1 cellular context compared by ENCODE assay signal in genomic region chr7:151081170-151082101, GRCh38.
A peak's percentile ranks its signal among the peaks of the same experiment; 100 is the strongest.
TF ChIP-seq lines count a peak whose summit lies in the region.

No MANE protein-coding gene starts in this region.

TF ChIP-seq in K562, 482 proteins besides CTCF, POLR2A, EP300 and RAD21 (continued from another document and continues in another):
- TF ChIP-seq E2F8 (IDR thresholded peaks at IDR 0.05; ENCODE audit: low read depth, partially characterized antibody) (no peak), SETDB1 (IDR thresholded peaks at IDR 0.05; ENCODE audit: low read length) (no peak), CBX5 (IDR thresholded peaks at IDR 0.05; ENCODE audit: borderline replicate concordance, low read depth) (no peak), DMBX1 (CRISPR knock-in tag; IDR thresholded peaks at IDR 0.05; ENCODE audit: borderline replicate concordance) (no peak), SFPQ (IDR thresholded peaks at IDR 0.05; ENCODE audit: low read depth, low read length) (no peak), ILF3 (IDR thresholded peaks at IDR 0.05; ENCODE audit: borderline replicate concordance) (no peak), ZNF785 (CRISPR knock-in tag; IDR thresholded peaks at IDR 0.05) (no peak), ZNF134 (CRISPR knock-in tag; conservative IDR thresholded peaks at IDR 0.05) (no peak), HSF4 (CRISPR knock-in tag; IDR thresholded peaks at IDR 0.05; ENCODE audit: borderline replicate concordance) (no peak), RHOXF2B (CRISPR knock-in tag; conservative IDR thresholded peaks at IDR 0.05) (no peak), MXD1 (CRISPR knock-in tag; IDR thresholded peaks at IDR 0.05; ENCODE audit: borderline replicate concordance, poor library complexity, severe bottlenecking) (no peak), YY1 (IDR thresholded peaks at IDR 0.05; ENCODE audit: borderline replicate concordance in 1 of 3, control insufficient read depth in 1 of 3, extremely low read depth in 1 of 3, insufficient read depth in 3 of 3, insufficient read length in 1 of 3, insufficient replicate concordance in 2 of 3, low read depth in 1 of 3, low read length in 2 of 3) (peak in 1 of 3 experiments; percentile 28), MEIS2 (IDR thresholded peaks at IDR 0.05; ENCODE audit: partially characterized antibody) (no peak), POLR2AphosphoS5 (IDR thresholded peaks at IDR 0.05; ENCODE audit: control insufficient read depth, insufficient read depth, low read depth, low read length) (no peak), ZKSCAN8 (CRISPR knock-in tag; IDR thresholded peaks at IDR 0.05) (no peak), XRCC3 (IDR thresholded peaks at IDR 0.05) (no peak), FOXA1 (IDR thresholded peaks at IDR 0.05; ENCODE audit: borderline replicate concordance) (no peak), ATF2 (CRISPR knock-in tag; IDR thresholded peaks at IDR 0.05) (no peak), DLX4 (CRISPR knock-in tag; IDR thresholded peaks at IDR 0.05) (no peak), PHF21A (IDR thresholded peaks at IDR 0.05; ENCODE audit: borderline replicate concordance, low read depth) (no peak), DIDO1 (tag; IDR thresholded peaks at IDR 0.05; ENCODE audit: low read depth) (no peak), ZFP30 (CRISPR knock-in tag; IDR thresholded peaks at IDR 0.05; ENCODE audit: borderline replicate concordance) (no peak), HDAC3 (IDR thresholded peaks at IDR 0.05; ENCODE audit: borderline replicate concordance, partially characterized antibody) (no peak), SMARCE1 (IDR thresholded peaks at IDR 0.05) (0 out of 2 replicates have a peak, but pooled peaks have one; percentile 10), MTA1 (IDR thresholded peaks at IDR 0.05; ENCODE audit: borderline replicate concordance) (no peak), XRCC5 (IDR thresholded peaks at IDR 0.05; ENCODE audit: low read depth, low read length) (no peak; the same call in 1 of the 2 replicates), SMC3 (conservative IDR thresholded peaks at IDR 0.05; ENCODE audit: insufficient read depth, low read depth, low read length) (no peak), LCOR (CRISPR knock-in tag; IDR thresholded peaks at IDR 0.05) (no peak; the same call in 1 of the 2 replicates), ZNF507 (tag; conservative IDR thresholded peaks at IDR 0.05) (no peak), HCFC1 (IDR thresholded peaks at IDR 0.05; ENCODE audit: low read depth, low read length) (no peak), BCL6 (CRISPR knock-in tag; IDR thresholded peaks at IDR 0.05) (no peak), HDGF (IDR thresholded peaks at IDR 0.05) (peak; percentile 22; the same call in 1 of the 2 replicates), KAT7 (CRISPR knock-in tag; IDR thresholded peaks at IDR 0.05; ENCODE audit: borderline replicate concordance) (peak; percentile 24; the same call in 1 of the 2 replicates), ZNF780A (CRISPR knock-in tag; IDR thresholded peaks at IDR 0.05) (no peak), NCOA1 (IDR thresholded peaks at IDR 0.05; ENCODE audit: low read depth) (no peak), FOS (IDR thresholded peaks at IDR 0.05; ENCODE audit: extremely low read depth, insufficient read length) (no peak), HNRNPLL (IDR thresholded peaks at IDR 0.05; ENCODE audit: low read depth, low read length, poor library complexity, severe bottlenecking) (no peak), ZNF41 (CRISPR knock-in tag; conservative IDR thresholded peaks at IDR 0.05) (no peak), ESRRB (CRISPR knock-in tag; IDR thresholded peaks at IDR 0.05; ENCODE audit: borderline replicate concordance) (no peak), ARID1B (IDR thresholded peaks at IDR 0.05) (no peak), RBFOX2 (IDR thresholded peaks at IDR 0.05; ENCODE audit: low read depth, low read length) (peak; percentile 54), MTA2 (IDR thresholded peaks at IDR 0.05; ENCODE audit: low read depth) (no peak), JUNB (CRISPR knock-in tag; conservative IDR thresholded peaks at IDR 0.05) (no peak), ETS2 (tag; IDR thresholded peaks at IDR 0.05; ENCODE audit: borderline replicate concordance, poor library complexity, severe bottlenecking) (peak; percentile 66), MEF2D (tag; conservative IDR thresholded peaks at IDR 0.05; ENCODE audit: low read depth) (no peak), ELK3 (CRISPR knock-in tag; IDR thresholded peaks at IDR 0.05) (no peak), FOXP1 (CRISPR knock-in tag; IDR thresholded peaks at IDR 0.05) (peak; percentile 37), SMARCC2 (IDR thresholded peaks at IDR 0.05; ENCODE audit: low read depth) (no peak), EGR1 (conservative IDR thresholded peaks at IDR 0.05) (no peak), ETV6 (IDR thresholded peaks at IDR 0.05; ENCODE audit: borderline replicate concordance in 1 of 2, low read depth in 2 of 2, low read length in 1 of 2) (no peak), ETV6 (CRISPR knock-in tag; IDR thresholded peaks at IDR 0.05; ENCODE audit: borderline replicate concordance) (no peak), KDM2B (CRISPR knock-in tag; IDR thresholded peaks at IDR 0.05) (peak; percentile 6; the same call in 1 of the 2 replicates), EHMT2 (IDR thresholded peaks at IDR 0.05) (no peak), SP2 (IDR thresholded peaks at IDR 0.05; ENCODE audit: extremely low read depth, low read depth, low read length, poor library complexity, severe bottlenecking) (no peak), XRCC4 (IDR thresholded peaks at IDR 0.05; ENCODE audit: extremely low read depth, insufficient read depth, insufficient read length) (no peak), MAZ (CRISPR knock-in tag; conservative IDR thresholded peaks at IDR 0.05 in 1 of 2, IDR thresholded peaks at IDR 0.05 in 1 of 2) (no peak), ZFX (CRISPR knock-in tag; IDR thresholded peaks at IDR 0.05) (no peak; the same call in 1 of the 2 replicates), FOXJ2 (tag; IDR thresholded peaks at IDR 0.05) (no peak), NUFIP1 (IDR thresholded peaks at IDR 0.05; ENCODE audit: partially characterized antibody) (no peak), TEAD4 (IDR thresholded peaks at IDR 0.05; ENCODE audit: low read length) (no peak), TEAD4 (CRISPR knock-in tag; IDR thresholded peaks at IDR 0.05; ENCODE audit: borderline replicate concordance) (no peak), SIN3B (IDR thresholded peaks at IDR 0.05; ENCODE audit: low read depth) (no peak), ERF (CRISPR knock-in tag; IDR thresholded peaks at IDR 0.05) (no peak)
- TF ChIP-seq, protein P1, sequence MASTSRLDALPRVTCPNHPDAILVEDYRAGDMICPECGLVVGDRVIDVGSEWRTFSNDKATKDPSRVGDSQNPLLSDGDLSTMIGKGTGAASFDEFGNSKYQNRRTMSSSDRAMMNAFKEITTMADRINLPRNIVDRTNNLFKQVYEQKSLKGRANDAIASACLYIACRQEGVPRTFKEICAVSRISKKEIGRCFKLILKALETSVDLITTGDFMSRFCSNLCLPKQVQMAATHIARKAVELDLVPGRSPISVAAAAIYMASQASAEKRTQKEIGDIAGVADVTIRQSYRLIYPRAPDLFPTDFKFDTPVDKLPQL (IDR thresholded peaks at IDR 0.05; ENCODE audit: extremely low read depth, insufficient read length), result no peak
- TF ChIP-seq, protein P2, sequence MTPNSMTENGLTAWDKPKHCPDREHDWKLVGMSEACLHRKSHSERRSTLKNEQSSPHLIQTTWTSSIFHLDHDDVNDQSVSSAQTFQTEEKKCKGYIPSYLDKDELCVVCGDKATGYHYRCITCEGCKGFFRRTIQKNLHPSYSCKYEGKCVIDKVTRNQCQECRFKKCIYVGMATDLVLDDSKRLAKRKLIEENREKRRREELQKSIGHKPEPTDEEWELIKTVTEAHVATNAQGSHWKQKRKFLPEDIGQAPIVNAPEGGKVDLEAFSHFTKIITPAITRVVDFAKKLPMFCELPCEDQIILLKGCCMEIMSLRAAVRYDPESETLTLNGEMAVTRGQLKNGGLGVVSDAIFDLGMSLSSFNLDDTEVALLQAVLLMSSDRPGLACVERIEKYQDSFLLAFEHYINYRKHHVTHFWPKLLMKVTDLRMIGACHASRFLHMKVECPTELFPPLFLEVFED (CRISPR knock-in tag; conservative IDR thresholded peaks at IDR 0.05), result 0 out of 2 replicates have a peak, but pooled peaks have one; percentile 49
- TF ChIP-seq, protein P3, sequence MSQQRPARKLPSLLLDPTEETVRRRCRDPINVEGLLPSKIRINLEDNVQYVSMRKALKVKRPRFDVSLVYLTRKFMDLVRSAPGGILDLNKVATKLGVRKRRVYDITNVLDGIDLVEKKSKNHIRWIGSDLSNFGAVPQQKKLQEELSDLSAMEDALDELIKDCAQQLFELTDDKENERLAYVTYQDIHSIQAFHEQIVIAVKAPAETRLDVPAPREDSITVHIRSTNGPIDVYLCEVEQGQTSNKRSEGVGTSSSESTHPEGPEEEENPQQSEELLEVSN (IDR thresholded peaks at IDR 0.05; ENCODE audit: borderline replicate concordance in 1 of 2, extremely low read depth in 1 of 2, insufficient read depth in 1 of 2, insufficient read length in 1 of 2, low read depth in 1 of 2, low read length in 1 of 2, poor library complexity in 1 of 2, severe bottlenecking in 1 of 2), result peak in 1 of 2 experiments; percentile 56
- TF ChIP-seq, protein P4, sequence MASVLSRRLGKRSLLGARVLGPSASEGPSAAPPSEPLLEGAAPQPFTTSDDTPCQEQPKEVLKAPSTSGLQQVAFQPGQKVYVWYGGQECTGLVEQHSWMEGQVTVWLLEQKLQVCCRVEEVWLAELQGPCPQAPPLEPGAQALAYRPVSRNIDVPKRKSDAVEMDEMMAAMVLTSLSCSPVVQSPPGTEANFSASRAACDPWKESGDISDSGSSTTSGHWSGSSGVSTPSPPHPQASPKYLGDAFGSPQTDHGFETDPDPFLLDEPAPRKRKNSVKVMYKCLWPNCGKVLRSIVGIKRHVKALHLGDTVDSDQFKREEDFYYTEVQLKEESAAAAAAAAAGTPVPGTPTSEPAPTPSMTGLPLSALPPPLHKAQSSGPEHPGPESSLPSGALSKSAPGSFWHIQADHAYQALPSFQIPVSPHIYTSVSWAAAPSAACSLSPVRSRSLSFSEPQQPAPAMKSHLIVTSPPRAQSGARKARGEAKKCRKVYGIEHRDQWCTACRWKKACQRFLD (CRISPR knock-in tag; IDR thresholded peaks at IDR 0.05), result 0 out of 2 replicates have a peak, but pooled peaks have one; percentile 8
